18 cellular contexts compared by ENCODE assay signal in the genomic region with DNA sequence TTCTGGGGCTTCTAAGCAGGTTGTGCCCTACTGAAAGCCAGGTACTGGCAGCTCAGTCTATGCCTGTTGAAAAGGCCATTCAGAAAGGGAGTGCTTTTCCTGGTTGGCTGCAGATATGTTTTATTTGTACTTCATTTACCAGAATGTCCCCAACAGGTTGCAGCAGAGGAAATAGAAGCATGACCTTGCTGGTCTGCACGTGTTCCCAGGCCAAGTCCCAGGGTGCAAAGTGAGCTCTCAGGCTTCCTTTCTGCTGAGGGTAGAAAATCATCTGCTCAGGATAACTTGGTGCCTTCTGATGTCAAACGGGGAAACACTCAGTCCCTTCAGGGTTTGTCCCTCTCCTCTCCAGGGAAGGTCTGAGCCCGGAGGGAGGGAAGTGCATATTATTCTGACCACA.
DNase-seq lines count a peak whose midpoint lies in the region; ATAC-seq, FAIRE-seq and TF ChIP-seq lines count a peak whose summit lies in the region.
"Had no signal": no experiment of that assay in that cellular context is flagged by ENCODE, and none has a peak within 500 bp of the region (broad histone marks: within the 10 kb centered on the region; RNA-seq: fewer than 3 reads in every experiment).

No MANE protein-coding gene starts in this region.

- H3K4me1 ChIP-seq in CD4-positive, CD25-positive, alpha-beta regulatory T cell (ENCODE audit: control insufficient read depth, insufficient read depth, low read length, poor library complexity, severe bottlenecking): peaks cover 12% of the 10 kb centered on the region
- H3K4me1 ChIP-seq in H1 (replicated peaks in 1 of 4; ENCODE audit: control insufficient read depth in 3 of 4, insufficient read depth in 4 of 4, low read length in 3 of 4): 0 out of 7 replicates have a peak, but pooled peaks cover 0 to 4% (median 0%) of the 10 kb centered on the region in 4 experiments
- peaks cover 12% of the 10 kb centered on the region for H3K4me1 ChIP-seq in mucosa of descending colon (ENCODE audit: low read depth)
- H3K4me1 ChIP-seq in esophagus muscularis mucosa: no peaks in the 10 kb centered on the region
- H3K4me1 ChIP-seq: Caco-2 had no signal

- H3K36me3 Mint-ChIP-seq in CD4-positive, CD25-positive, alpha-beta regulatory T cell: no peaks in the 10 kb centered on the region
- H3K36me3 Mint-ChIP-seq: CD8-positive, alpha-beta T cell had no signal

- H3K79me1 ChIP-seq in H1 (ENCODE audit: low read depth, low read length): no peaks in the 10 kb centered on the region

- TF ChIP-seq EP300 in H1 (IDR thresholded peaks at IDR 0.05; ENCODE audit: borderline replicate concordance in 1 of 2, low read depth in 2 of 2, low read length in 2 of 2) (no peak), esophagus muscularis mucosa (IDR thresholded peaks at IDR 0.05) (no peak)

- POLR2A ChIA-PET in H1 (lab: Charles Lee; ENCODE audit: partially characterized antibody): no interaction called here
- POLR2A ChIA-PET in GM10248 (lab: Yijun Ruan, JAX): no interaction called here

- H2BK120ac ChIP-seq in H1 (replicated peaks; ENCODE audit: low read depth, low read length): no peak overlapping the region

- H3K4me3 ChIP-seq in CD4-positive, CD25-positive, alpha-beta regulatory T cell (ENCODE audit: low read depth, low read length): no peak overlapping the region
- H3K4me3 ChIP-seq in H1 (ENCODE audit: extremely low read depth in 1 of 4, insufficient read depth in 2 of 4, low read depth in 3 of 4, low read length in 4 of 4) (no peak overlapping the region), mucosa of descending colon (no peak overlapping the region), esophagus muscularis mucosa (no peak overlapping the region)
- H3K4me3 ChIP-seq: GM12878 had no signal

- no peak overlapping the region for H2AK5ac ChIP-seq in H1 (ENCODE audit: low read depth, low read length)

- peaks cover 8 to 37% (median 18%) of the 10 kb centered on the region in 4 donors for H3K4me1 Mint-ChIP-seq in CD4-positive, CD25-positive, alpha-beta regulatory T cell

- no peak overlapping the region for H2BK12ac ChIP-seq in H1 (ENCODE audit: low read depth, low read length)

- H4K20me1 ChIP-seq in H1 (replicated peaks in 1 of 2; ENCODE audit: control insufficient read depth in 1 of 2, insufficient read depth in 2 of 2, low read length in 2 of 2): no peaks in the 10 kb centered on the region

- no peak overlapping the region for H3K23ac ChIP-seq in H1 (ENCODE audit: insufficient read length)

- no peak overlapping the region for H3K56ac ChIP-seq in H1 (replicated peaks; ENCODE audit: insufficient read length, low read depth, low read length)

- no peak overlapping the region for H3K14ac ChIP-seq in H1 (ENCODE audit: insufficient read length)

- no peak overlapping the region for H4K91ac ChIP-seq in H1 (replicated peaks; ENCODE audit: insufficient read length, low read length)

- no peak overlapping the region; the same call in 1 of the 2 replicates for H2BK15ac ChIP-seq in H1 (ENCODE audit: low read length)

- H4K8ac ChIP-seq in H1 (ENCODE audit: extremely low read depth, insufficient read depth, low read length): no peak overlapping the region

- no peak overlapping the region for H3K27ac ChIP-seq in CD4-positive, CD25-positive, alpha-beta regulatory T cell (ENCODE audit: insufficient read depth, low read length, poor library complexity, severe bottlenecking)
- H3K27ac ChIP-seq in H1 (ENCODE audit: low read depth, low read length): no peak overlapping the region
- H3K27ac ChIP-seq in esophagus muscularis mucosa (replicated peaks in 1 of 4): no peak overlapping the region

- ATAC-seq in CD4-positive, CD25-positive, alpha-beta regulatory T cell (ENCODE audit: low read depth in 2 of 2): no peak
- ATAC-seq in mucosa of descending colon (peak; percentile 28), sciatic nerve (peak; percentile 75)
- ATAC-seq: CD8-positive, alpha-beta T cell; GM12878 had no signal

- H2BK20ac ChIP-seq in H1 (ENCODE audit: low read length): 0 out of 2 replicates have a peak overlapping the region, but pooled peaks have one; percentile 48

- TF ChIP-seq RAD21 in H1 (IDR thresholded peaks at IDR 0.05 in 1 of 2, conservative IDR thresholded peaks at IDR 0.05 in 1 of 2; ENCODE audit: low read depth in 2 of 2, low read length in 2 of 2): no peak

- no peaks in the 10 kb centered on the region for H3K79me2 ChIP-seq in H1 (ENCODE audit: control insufficient read depth in 1 of 2, insufficient read depth in 2 of 2, low read length in 2 of 2)

- H2AFZ ChIP-seq in H1 (ENCODE audit: low read length): peak overlapping the region; percentile 57; the same call in 1 of the 2 replicates

- no peak for DNase-seq in CD4-positive, CD25-positive, alpha-beta regulatory T cell
- DNase-seq in H1 (ENCODE audit: low read depth in 1 of 2, low spot score in 2 of 2) (no peak), mucosa of descending colon (no peak), sciatic nerve (ENCODE audit: low spot score) (no peak), GM10248 (ENCODE audit: extremely low spot score) (no peak), HPDE6-E6E7 (ENCODE audit: extremely low spot score) (no peak), esophagus muscularis mucosa (ENCODE audit: extremely low spot score) (no peak)
- DNase-seq: C1 segment of cervical spinal cord; Caco-2; CD8-positive, alpha-beta T cell; DMS153; DND-41; GOT3; H7; HCEC 1CT had no signal

- no peaks in the 10 kb centered on the region for H3K36me3 ChIP-seq in CD4-positive, CD25-positive, alpha-beta regulatory T cell (ENCODE audit: control insufficient read depth, insufficient read depth, low read length)
- H3K36me3 ChIP-seq in H1 (ENCODE audit: control insufficient read depth in 2 of 4, insufficient read depth in 4 of 4, low read length in 3 of 4) (no peaks in the 10 kb centered on the region), mucosa of descending colon (ENCODE audit: low read depth) (no peaks in the 10 kb centered on the region), esophagus muscularis mucosa (no peaks in the 10 kb centered on the region)

- H3K27ac Mint-ChIP-seq in CD4-positive, CD25-positive, alpha-beta regulatory T cell: peak overlapping the region in 2 of 3 donors; percentile 39 to 57
- H3K27ac Mint-ChIP-seq: CD8-positive, alpha-beta T cell had no signal

- 78% methylated on average over 3 of the region's 3 CpGs; no CpG with 5 or more reads in 1 of the 2 experiments for WGBS in H1 (ENCODE audit: extremely low coverage in 1 of 2, insufficient coverage in 1 of 2, insufficient read length in 1 of 2, insufficient replicate concordance in 2 of 2, low coverage in 1 of 2, low lambda C conversion rate in 2 of 2, missing lambda C conversion rate in 1 of 2), 2 experiments
- WGBS in esophagus muscularis mucosa: 48% methylated on average over 3 of the region's 3 CpGs

- no peak overlapping the region for H4K5ac ChIP-seq in H1 (ENCODE audit: insufficient read length, low read depth, low read length)

- TF ChIP-seq POLR2A in H1 (IDR thresholded peaks at IDR 0.05; ENCODE audit: control extremely low read depth in 1 of 2, low read depth in 2 of 2, low read length in 2 of 2) (no peak), esophagus muscularis mucosa (IDR thresholded peaks at IDR 0.05; ENCODE audit: low read depth) (no peak)

- CTCF ChIA-PET in H1 (lab: Charles Lee; ENCODE audit: partially characterized antibody): no interaction called here
- CTCF ChIA-PET in GM10248 (lab: Yijun Ruan, JAX): no interaction called here

- no peak for TF ChIP-seq CTCF in H1 (IDR thresholded peaks at IDR 0.05; ENCODE audit: control extremely low read depth in 1 of 3, insufficient read depth in 1 of 3, low read depth in 1 of 3, low read length in 3 of 3)
- TF ChIP-seq CTCF in mucosa of descending colon (IDR thresholded peaks at IDR 0.05): no peak
- TF ChIP-seq CTCF in GM10248 (IDR thresholded peaks at IDR 0.05; ENCODE audit: control extremely low read depth, extremely low read depth, low read depth, missing control alignments): no peak
- TF ChIP-seq CTCF in esophagus muscularis mucosa (IDR thresholded peaks at IDR 0.05): no peak

- no peaks in the 10 kb centered on the region for H3K9me3 ChIP-seq in CD4-positive, CD25-positive, alpha-beta regulatory T cell (ENCODE audit: control insufficient read depth in 2 of 2, low read length in 2 of 2)
- H3K9me3 ChIP-seq in H1 (ENCODE audit: insufficient read depth in 2 of 2, low read depth in 1 of 2, low read length in 1 of 2) (no peaks in the 10 kb centered on the region), mucosa of descending colon (no peaks in the 10 kb centered on the region), esophagus muscularis mucosa (no peaks in the 10 kb centered on the region)
- H3K9me3 ChIP-seq: Caco-2 had no signal

- peaks cover 2% of the 10 kb centered on the region for H3K27me3 ChIP-seq in CD4-positive, CD25-positive, alpha-beta regulatory T cell (ENCODE audit: control insufficient read depth, insufficient read depth, low read length)
- H3K27me3 ChIP-seq in H1 (replicated peaks in 1 of 4; ENCODE audit: control insufficient read depth in 3 of 4, extremely low read depth in 1 of 4, insufficient read depth in 3 of 4, low read length in 3 of 4) (no peaks in the 10 kb centered on the region), esophagus muscularis mucosa (peaks cover 0 to 11% (median 0%) of the 10 kb centered on the region in 4 donors)

- intact Hi-C loops in mucosa of descending colon (cut with DNase I, micrococcal nuclease) (loop anchor here in 1 of 2 donors (2.0 kb wide), 1 partner anchor 17 kb away; no protein-coding TSS in a partner anchor), sciatic nerve (cut with DNase I) (no loop called here), esophagus muscularis mucosa (cut with DNase I) (no loop called here)

- no peaks in the 10 kb centered on the region for H3K23me2 ChIP-seq in H1 (ENCODE audit: low read depth, low read length)

- H3K18ac ChIP-seq in H1 (ENCODE audit: extremely low read depth, low read length): no peak overlapping the region

- H3K9ac ChIP-seq in H1 (replicated peaks in 1 of 4; ENCODE audit: extremely low read depth in 1 of 4, low read depth in 3 of 4, low read length in 3 of 4): no peak overlapping the region

- peaks cover 5% of the 10 kb centered on the region for H3K27me3 Mint-ChIP-seq in CD4-positive, CD25-positive, alpha-beta regulatory T cell

- H3K4ac ChIP-seq in H1 (replicated peaks; ENCODE audit: insufficient read length, low read depth, low read length): no peak overlapping the region

- FAIRE-seq in H1 (lab: Jason Lieb, UNC): no peak
- FAIRE-seq: G401.6, GM12878, GM19239 had no signal

- no peak overlapping the region for H3K4me2 ChIP-seq in H1 (ENCODE audit: insufficient read depth in 1 of 2, low read depth in 2 of 2, low read length in 2 of 2)

- H3K9me3 Mint-ChIP-seq in CD4-positive, CD25-positive, alpha-beta regulatory T cell: no peaks in the 10 kb centered on the region
- H3K9me3 Mint-ChIP-seq: CD8-positive, alpha-beta T cell had no signal

- H3K4me3 Mint-ChIP-seq in CD4-positive, CD25-positive, alpha-beta regulatory T cell: no peak overlapping the region
- H3K4me3 Mint-ChIP-seq: CD8-positive, alpha-beta T cell had no signal

- no peak overlapping the region for H2BK5ac ChIP-seq in H1 (ENCODE audit: low read depth, low read length)

TF ChIP-seq in H1, 55 proteins besides CTCF, POLR2A, EP300 and RAD21 (continues in another document):
- TF ChIP-seq TEAD4 (IDR thresholded peaks at IDR 0.05; ENCODE audit: low read depth, low read length) (no peak), KDM1A (IDR thresholded peaks at IDR 0.05; ENCODE audit: borderline replicate concordance, low read length) (no peak), TAF1 (IDR thresholded peaks at IDR 0.05; ENCODE audit: low read depth, low read length) (no peak), SRF (IDR thresholded peaks at IDR 0.05; ENCODE audit: low read depth, low read length) (no peak)

Comparison
In these comparisons a context has a peak if more than half of its experiments do, and no peak if none do; other contexts are left out.
1. ATAC-seq: peak in mucosa of descending colon (single experiment) and sciatic nerve (single experiment); none in CD4-positive, CD25-positive, alpha-beta regulatory T cell (0 of 2).